In genomic region chr10:108586424-108586823, GRCh38 we compare ENCODE assay signal across 31 cellular contexts.
"Had no signal": no experiment of that assay in that cellular context is flagged by ENCODE, and none has a peak within 500 bp of the region (broad histone marks: within the 10 kb centered on the region; RNA-seq: fewer than 3 reads in every experiment).

No MANE protein-coding gene starts in this region.

- H3K27me3 ChIP-seq: left lung, neural progenitor cell, neutrophil, ovary, right atrium auricular region, stomach, testis, thyroid gland, transverse colon, upper lobe of left lung had no signal

- H3K4me3 Mint-ChIP-seq: immature natural killer cell; mesothelial cell of epicardium; naive B cell; natural killer cell; nephron progenitor cell; neural progenitor cell; stimulated activated naive B cell treated with anti-CD40 and anti-IgM and Interleukin-4, amounts not matched to agents 10 μg/mL and 1 μg/mL and 100 μg/mL, for 72 hours had no signal

- H3K36me3 Mint-ChIP-seq: immature natural killer cell; mesothelial cell of epicardium; naive B cell; natural killer cell; neural progenitor cell; stimulated activated naive B cell treated with anti-CD40 and anti-IgM and Interleukin-4, amounts not matched to agents 10 μg/mL and 1 μg/mL and 100 μg/mL, for 72 hours had no signal

- H3K27ac Mint-ChIP-seq: immature natural killer cell; mesothelial cell of epicardium; naive B cell; natural killer cell; nephron progenitor cell; neural progenitor cell; progenitor cell of endocrine pancreas; stimulated activated naive B cell treated with anti-CD40 and anti-IgM and Interleukin-4, amounts not matched to agents 10 μg/mL and 1 μg/mL and 100 μg/mL, for 72 hours had no signal

- H3K9me3 ChIP-seq: left lung, lower lobe of right lung, neutrophil, ovary, right atrium auricular region, stomach, testis, thyroid gland, transverse colon, upper lobe of left lung had no signal

- H3K27me3 Mint-ChIP-seq: naive B cell; progenitor cell of endocrine pancreas; stimulated activated naive B cell treated with anti-CD40 and anti-IgM and Interleukin-4, amounts not matched to agents 10 μg/mL and 1 μg/mL and 100 μg/mL, for 72 hours had no signal

- H3K4me1 ChIP-seq: left lung, lower lobe of right lung, neural progenitor cell, right atrium auricular region, stomach, testis, thyroid gland, transverse colon, upper lobe of left lung had no signal

- H3K9me3 Mint-ChIP-seq: nephron progenitor cell had no signal

- H3K4me3 ChIP-seq: left lung, lower lobe of right lung, neural progenitor cell, ovary, right atrium auricular region, skin epidermis, stomach, testis, thyroid gland, transverse colon, upper lobe of left lung had no signal

- H3K4me1 Mint-ChIP-seq: immature natural killer cell; naive B cell; natural killer cell; nephron progenitor cell; stimulated activated naive B cell treated with anti-CD40 and anti-IgM and Interleukin-4, amounts not matched to agents 10 μg/mL and 1 μg/mL and 100 μg/mL, for 72 hours had no signal

- DNase-seq: hypothalamus; immature natural killer cell; kidney; left colon; left lung; lower lobe of right lung; mammary epithelial cell; mesendoderm; naive B cell; natural killer cell; nephron progenitor cell; occipital lobe; ovary; stimulated activated CD4-positive, alpha-beta T cell treated with anti-CD3 and anti-CD28 coated beads, Interleukin-12 subunit alpha, Interleukin-12 subunit beta, amount 100 ng/mL, for 4 hours; stimulated activated CD4-positive, alpha-beta T cell treated with anti-CD3 and anti-CD28 coated beads, Interleukin-15, amount 100 ng/mL, for 24 hours; stimulated activated CD4-positive, alpha-beta T cell treated with anti-CD3 and anti-CD28 coated beads, Interleukin-2, amount 100 ng/mL, for 24 hours; stimulated activated CD4-positive, alpha-beta T cell treated with anti-CD3 and anti-CD28 coated beads, Interleukin-4, amount 100 ng/mL, for 1 hour; stimulated activated naive B cell treated with anti-CD40 and anti-IgM and Interleukin-4, amounts not matched to agents 10 μg/mL and 1 μg/mL and 100 μg/mL, for 72 hours; stimulated activated naive CD8-positive, alpha-beta T cell treated with anti-CD3 and anti-CD28 coated beads, Interleukin-15, Interleukin-2, amounts not matched to agents 100 U/mL and 50 U/mL, for 24 hours; stomach; testis; thyroid gland; transverse colon; upper lobe of left lung had no signal

- H3K27ac ChIP-seq: left lung, lower lobe of right lung, neural progenitor cell, neutrophil, ovary, right atrium auricular region, skin epidermis, stomach, testis, thyroid gland, transverse colon, upper lobe of left lung had no signal

- ATAC-seq: left colon; left lung; lower lobe of right lung; natural killer cell; sciatic nerve; stimulated activated naive B cell treated with anti-CD40 and anti-IgM and Interleukin-4, amounts not matched to agents 10 μg/mL and 1 μg/mL and 100 μg/mL, for 72 hours; stimulated activated naive CD8-positive, alpha-beta T cell treated with anti-CD3 and anti-CD28 coated beads, Interleukin-15, Interleukin-2, amounts not matched to agents 100 U/mL and 50 U/mL, for 24 hours had no signal

- H3K36me3 ChIP-seq: left lung, lower lobe of right lung, neural progenitor cell, neutrophil, ovary, right atrium auricular region, stomach, thyroid gland, transverse colon, upper lobe of left lung had no signal
